Comparison of ENCODE assay signal across 8 cellular contexts in the genomic region with DNA sequence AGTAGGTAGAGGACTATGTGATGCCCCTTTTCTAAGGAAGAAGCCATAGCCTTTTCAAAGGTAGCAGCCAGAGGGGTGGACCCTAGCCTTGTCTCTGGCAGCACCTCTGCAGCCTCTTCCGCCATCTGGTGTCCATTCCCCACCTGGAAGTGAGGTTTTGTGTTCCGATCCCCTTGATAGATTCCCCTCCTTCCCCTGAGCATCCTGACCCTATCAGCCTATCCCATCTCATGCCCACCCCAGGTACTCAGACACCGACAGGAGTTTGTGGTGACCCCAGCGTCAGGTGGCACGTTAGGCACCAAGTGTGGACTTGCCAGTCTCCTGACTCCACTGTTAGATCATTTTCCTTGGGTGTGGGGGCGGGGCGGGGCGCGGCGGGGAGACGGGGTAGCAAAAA. TPM values are rescaled to one million over a fixed set of nuclear protein-coding genes. Genes with fewer than 3 reads are reported as not detected.
DNase-seq lines count a peak whose midpoint lies in the region; ATAC-seq and TF ChIP-seq lines count a peak whose summit lies in the region.

No MANE protein-coding gene starts in this region.

- intact Hi-C loops in activated naive CD4-positive, alpha-beta T cell treated with anti-CD3 and anti-CD28 coated beads for 36 hours (cut with micrococcal nuclease) = loop anchor here (2.0 to 5.0 kb wide), 5 partner anchors 205 to 715 kb away; a partner anchor contains a TSS

- CTCF ChIA-PET in activated naive CD4-positive, alpha-beta T cell treated with anti-CD3 and anti-CD28 coated beads for 36 hours (lab: Charles Lee) = interaction anchor here (0.9 to 6.0 kb wide), 11 partner anchors 12 to 153 kb away, joined by 3 to 86 read pairs (median 5); a partner anchor contains a TSS

- H3K9me3 Mint-ChIP-seq in activated naive CD4-positive, alpha-beta T cell treated with anti-CD3 and anti-CD28 coated beads for 36 hours = no peaks in the 10 kb centered on the region
- H3K9me3 Mint-ChIP-seq in brain = peaks cover 0 to 9% (median 0%) of the 10 kb centered on the region in 5 experiments

- TF ChIP-seq CTCF in brain (conservative IDR thresholded peaks at IDR 0.05) = peak; percentile 56 to 69

- DNase-seq in activated naive CD4-positive, alpha-beta T cell treated with anti-CD3 and anti-CD28 coated beads for 36 hours = peak; percentile 64
- no peak for DNase-seq in activated naive CD4-positive, alpha-beta T cell treated with Interleukin-2 at 50 U/mL for 16 hours
- DNase-seq in NCI-H226 (peak; percentile 48), lung microvascular endothelial cell (ENCODE audit: low read depth in 2 of 2) (peak; percentile 67 to 81)
- no peak for DNase-seq in stimulated activated CD4-positive, alpha-beta T cell treated with anti-CD3 and anti-CD28 coated beads, Interleukin-2, amount 100 ng/mL, for 24 hours

- peak overlapping the region; percentile 87 for H3K4me3 Mint-ChIP-seq in activated naive CD4-positive, alpha-beta T cell treated with anti-CD3 and anti-CD28 coated beads for 36 hours
- peak overlapping the region; percentile 91 to 97 (median 94) for H3K4me3 Mint-ChIP-seq in brain

- H3K36me3 Mint-ChIP-seq in activated naive CD4-positive, alpha-beta T cell treated with anti-CD3 and anti-CD28 coated beads for 36 hours (ENCODE audit: low read depth) = peaks cover 19% of the 10 kb centered on the region
- H3K36me3 Mint-ChIP-seq in brain = peaks cover 18% of the 10 kb centered on the region

- peak overlapping the region; percentile 91 for H3K27ac Mint-ChIP-seq in activated naive CD4-positive, alpha-beta T cell treated with anti-CD3 and anti-CD28 coated beads for 36 hours
- peak overlapping the region; percentile 82 to 97 (median 95) for H3K27ac Mint-ChIP-seq in brain

- ATAC-seq in HG03097 (IDR thresholded peaks at IDR 0.05; ENCODE audit: low FRiP score, unreplicated experiment) = no peak
- no peak for ATAC-seq in GM18511 (IDR thresholded peaks at IDR 0.05; ENCODE audit: unreplicated experiment)

- H3K4me1 Mint-ChIP-seq in activated naive CD4-positive, alpha-beta T cell treated with anti-CD3 and anti-CD28 coated beads for 36 hours (ENCODE audit: low read depth) = peaks cover 52% of the 10 kb centered on the region
- H3K4me1 Mint-ChIP-seq in brain = peaks cover 73% of the 10 kb centered on the region

- H3K27me3 Mint-ChIP-seq in activated naive CD4-positive, alpha-beta T cell treated with anti-CD3 and anti-CD28 coated beads for 36 hours (ENCODE audit: low read depth) = no peaks in the 10 kb centered on the region
- H3K27me3 Mint-ChIP-seq in brain = peaks cover 18% of the 10 kb centered on the region

RNA-seq across cellular contexts. Expression of a gene that starts 0.4 kb away (rescaled TPM):
- total RNA-seq in activated naive CD4-positive, alpha-beta T cell treated with anti-CD3 and anti-CD28 coated beads for 36 hours = 10 to 100 TPM; 12.4 to 12.8 TPM
- polyA plus RNA-seq in brain (ENCODE audit: insufficient read depth, low read depth, low replicate concordance) = 116 TPM
- 17.7 and 23.2 TPM in 2 replicates for total RNA-seq in lung microvascular endothelial cell

RNA-seq across cellular contexts. Expression of a gene that starts 1.7 kb away (rescaled TPM):
- total RNA-seq in activated naive CD4-positive, alpha-beta T cell treated with anti-CD3 and anti-CD28 coated beads for 36 hours = 10 to 100 TPM; 41.4 to 42.5 TPM
- 108 TPM for polyA plus RNA-seq in brain (ENCODE audit: insufficient read depth, low read depth, low replicate concordance)
- 30.8 and 32.7 TPM in 2 replicates for total RNA-seq in lung microvascular endothelial cell

RNA-seq across cellular contexts. Expression of a gene that starts 3.9 kb away (rescaled TPM):
- 10 to 100 TPM; 51.9 to 54.6 TPM for total RNA-seq in activated naive CD4-positive, alpha-beta T cell treated with anti-CD3 and anti-CD28 coated beads for 36 hours
- 8.2 TPM for polyA plus RNA-seq in brain (ENCODE audit: insufficient read depth, low read depth, low replicate concordance)
- 2.0 and 4.8 TPM in 2 replicates for total RNA-seq in lung microvascular endothelial cell

RNA-seq across cellular contexts. Expression of a gene that starts 13.8 kb away (rescaled TPM):
- 10 to 100 TPM; 39.7 to 45.7 TPM for total RNA-seq in activated naive CD4-positive, alpha-beta T cell treated with anti-CD3 and anti-CD28 coated beads for 36 hours
- 48.9 TPM for polyA plus RNA-seq in brain (ENCODE audit: insufficient read depth, low read depth, low replicate concordance)
- 20.5 and 23.0 TPM in 2 replicates for total RNA-seq in lung microvascular endothelial cell

RNA-seq across cellular contexts. Expression of a gene that starts 23.7 kb away (rescaled TPM):
- under 1 TPM in 1 of 2 experiments, not detected in 1; 0.35 TPM for total RNA-seq in activated naive CD4-positive, alpha-beta T cell treated with anti-CD3 and anti-CD28 coated beads for 36 hours
- polyA plus RNA-seq in brain (ENCODE audit: insufficient read depth, low read depth, low replicate concordance) = 0.68 TPM
- total RNA-seq in lung microvascular endothelial cell = under 0.01 and 0.20 TPM in 2 replicates

Comparison
In these comparisons a context has a peak if more than half of its experiments do, and no peak if none do; other contexts are left out.
1. DNase-seq: peak in activated naive CD4-positive, alpha-beta T cell treated with anti-CD3 and anti-CD28 coated beads for 36 hours (single experiment), NCI-H226 (single experiment) and lung microvascular endothelial cell (2 of 2); none in activated naive CD4-positive, alpha-beta T cell treated with Interleukin-2 at 50 U/mL for 16 hours (single experiment) and stimulated activated CD4-positive, alpha-beta T cell treated with anti-CD3 and anti-CD28 coated beads, Interleukin-2, amount 100 ng/mL, for 24 hours (0 of 2).